Comparison of ENCODE assay signal across 8 cellular contexts in genomic region chr1:16677552-16678423, GRCh38. TPM values are rescaled to one million over a fixed set of nuclear protein-coding genes. Genes with fewer than 3 reads are reported as not detected.
DNase-seq lines count a peak whose midpoint lies in the region; TF ChIP-seq lines count a peak whose summit lies in the region.

No MANE protein-coding gene starts in this region.

- TF ChIP-seq CTCF in MM.1S (IDR thresholded peaks at IDR 0.05; ENCODE audit: low read length), result no peak

- no peaks in the 10 kb centered on the region for H3K9me3 Mint-ChIP-seq in activated CD4-positive, alpha-beta memory T cell treated with anti-CD3 and anti-CD28 coated beads, Interleukin-2, amount 10 ng/mL, durations not matched to agents 7 days and 5 days

- H3K4me3 Mint-ChIP-seq in activated CD4-positive, alpha-beta memory T cell treated with anti-CD3 and anti-CD28 coated beads, Interleukin-2, amount 10 ng/mL, durations not matched to agents 7 days and 5 days, result no peak overlapping the region

- peaks cover 17% of the 10 kb centered on the region for H3K4me1 Mint-ChIP-seq in activated CD4-positive, alpha-beta memory T cell treated with anti-CD3 and anti-CD28 coated beads, Interleukin-2, amount 10 ng/mL, durations not matched to agents 7 days and 5 days

- H3F3A ChIP-seq in MM.1S (ENCODE audit: insufficient read depth, low read length), result peaks cover 6% of the 10 kb centered on the region; the same call in 1 of the 2 replicates

- no peak overlapping the region for H3K9ac ChIP-seq in MM.1S (ENCODE audit: low read length)

- H3K4me3 ChIP-seq in MM.1S (ENCODE audit: low read length), result no peak overlapping the region

- peaks cover 34% of the 10 kb centered on the region for H3K27me3 ChIP-seq in MM.1S (replicated peaks; ENCODE audit: insufficient read depth, low read length)

- no peaks in the 10 kb centered on the region for H4K20me1 ChIP-seq in MM.1S (ENCODE audit: insufficient read depth, low read length)

- POLR2A ChIA-PET in activated CD4-positive, alpha-beta memory T cell treated with anti-CD3 and anti-CD28 coated beads, Interleukin-2, amount 10 ng/mL, durations not matched to agents 7 days and 5 days (lab: Charles Lee), result no interaction called here

- H3K4me2 ChIP-seq in MM.1S (ENCODE audit: low read depth, low read length), result peak overlapping the region; percentile 16; the same call in 1 of the 2 replicates

- H3K36me3 Mint-ChIP-seq in activated CD4-positive, alpha-beta memory T cell treated with anti-CD3 and anti-CD28 coated beads, Interleukin-2, amount 10 ng/mL, durations not matched to agents 7 days and 5 days (ENCODE audit: low read depth), result no peaks in the 10 kb centered on the region

- H3K9me3 ChIP-seq in MM.1S (replicated peaks; ENCODE audit: insufficient read depth, low read length), result no peaks in the 10 kb centered on the region

- no peaks in the 10 kb centered on the region for H3K79me2 ChIP-seq in MM.1S (ENCODE audit: low read length)

- peak; percentile 80 for DNase-seq in activated CD8-positive, alpha-beta memory T cell treated with anti-CD3 and anti-CD28 coated beads for 24 hours
- no peak for DNase-seq in activated CD8-positive, alpha-beta memory T cell treated with anti-CD3 and anti-CD28 coated beads, Interleukin-2, amount 50 U/mL, for 4 hours
- DNase-seq in MM.1S, result peak; percentile 60
- DNase-seq in activated CD4-positive, alpha-beta memory T cell treated with anti-CD3 and anti-CD28 coated beads, Interleukin-2, amount 10 ng/mL, durations not matched to agents 7 days and 5 days, result peak; percentile 26
- DNase-seq in foreskin melanocyte, result peak; percentile 55
- DNase-seq in stimulated activated CD4-positive, alpha-beta T cell treated with anti-CD3 and anti-CD28 coated beads, Interleukin-1b, Interleukin-23, amount 100 ng/mL, for 24 hours (ENCODE audit: low read depth in 4 of 4, low spot score in 1 of 4), result peak; percentile 21 to 52 (median 38)
- DNase-seq in Kasumi-1 (lab: John Stamatoyannopoulos, UW), result no peak
- no peak for DNase-seq in DMS79 treated with DMSO at 0.1 percent for 48 hours (lab: John Stamatoyannopoulos, UW)

- peaks cover 49% of the 10 kb centered on the region for H3K27me3 Mint-ChIP-seq in activated CD4-positive, alpha-beta memory T cell treated with anti-CD3 and anti-CD28 coated beads, Interleukin-2, amount 10 ng/mL, durations not matched to agents 7 days and 5 days

- H3K27ac ChIP-seq in MM.1S (ENCODE audit: low read length), result no peak overlapping the region

- no peak overlapping the region for H3K27ac Mint-ChIP-seq in activated CD4-positive, alpha-beta memory T cell treated with anti-CD3 and anti-CD28 coated beads, Interleukin-2, amount 10 ng/mL, durations not matched to agents 7 days and 5 days

- CTCF ChIA-PET in activated CD4-positive, alpha-beta memory T cell treated with anti-CD3 and anti-CD28 coated beads, Interleukin-2, amount 10 ng/mL, durations not matched to agents 7 days and 5 days (lab: Charles Lee), result no interaction called here

- H3K36me3 ChIP-seq in MM.1S (replicated peaks; ENCODE audit: insufficient read depth, low read length), result no peaks in the 10 kb centered on the region

- no peaks in the 10 kb centered on the region for H3K4me1 ChIP-seq in MM.1S (ENCODE audit: low read length)

- no peak overlapping the region for H2AFZ ChIP-seq in MM.1S (ENCODE audit: low read length)

- H3K9me2 ChIP-seq in MM.1S (replicated peaks; ENCODE audit: insufficient read depth, low read length), result no peaks in the 10 kb centered on the region

RNA-seq across cellular contexts. Expression of gene RNU1-3, which starts 11.0 kb away (rescaled TPM):
- total RNA-seq in activated CD4-positive, alpha-beta memory T cell treated with anti-CD3 and anti-CD28 coated beads, Interleukin-2, amount 10 ng/mL, durations not matched to agents 7 days and 5 days, result 1,000 to 10,000 TPM; 1,570 to 1,691 TPM

Comparison
In these comparisons a context has a peak if more than half of its experiments do, and no peak if none do; other contexts are left out.
1. DNase-seq: peak in activated CD8-positive, alpha-beta memory T cell treated with anti-CD3 and anti-CD28 coated beads for 24 hours (single experiment), MM.1S (single experiment), activated CD4-positive, alpha-beta memory T cell treated with anti-CD3 and anti-CD28 coated beads, Interleukin-2, amount 10 ng/mL, durations not matched to agents 7 days and 5 days (single experiment), foreskin melanocyte (single experiment) and stimulated activated CD4-positive, alpha-beta T cell treated with anti-CD3 and anti-CD28 coated beads, Interleukin-1b, Interleukin-23, amount 100 ng/mL, for 24 hours (4 of 4); none in activated CD8-positive, alpha-beta memory T cell treated with anti-CD3 and anti-CD28 coated beads, Interleukin-2, amount 50 U/mL, for 4 hours (single experiment), Kasumi-1 (0 of 2) and DMS79 treated with DMSO at 0.1 percent for 48 hours (single experiment).